1 cellular context compared by ENCODE assay signal in the genomic region with DNA sequence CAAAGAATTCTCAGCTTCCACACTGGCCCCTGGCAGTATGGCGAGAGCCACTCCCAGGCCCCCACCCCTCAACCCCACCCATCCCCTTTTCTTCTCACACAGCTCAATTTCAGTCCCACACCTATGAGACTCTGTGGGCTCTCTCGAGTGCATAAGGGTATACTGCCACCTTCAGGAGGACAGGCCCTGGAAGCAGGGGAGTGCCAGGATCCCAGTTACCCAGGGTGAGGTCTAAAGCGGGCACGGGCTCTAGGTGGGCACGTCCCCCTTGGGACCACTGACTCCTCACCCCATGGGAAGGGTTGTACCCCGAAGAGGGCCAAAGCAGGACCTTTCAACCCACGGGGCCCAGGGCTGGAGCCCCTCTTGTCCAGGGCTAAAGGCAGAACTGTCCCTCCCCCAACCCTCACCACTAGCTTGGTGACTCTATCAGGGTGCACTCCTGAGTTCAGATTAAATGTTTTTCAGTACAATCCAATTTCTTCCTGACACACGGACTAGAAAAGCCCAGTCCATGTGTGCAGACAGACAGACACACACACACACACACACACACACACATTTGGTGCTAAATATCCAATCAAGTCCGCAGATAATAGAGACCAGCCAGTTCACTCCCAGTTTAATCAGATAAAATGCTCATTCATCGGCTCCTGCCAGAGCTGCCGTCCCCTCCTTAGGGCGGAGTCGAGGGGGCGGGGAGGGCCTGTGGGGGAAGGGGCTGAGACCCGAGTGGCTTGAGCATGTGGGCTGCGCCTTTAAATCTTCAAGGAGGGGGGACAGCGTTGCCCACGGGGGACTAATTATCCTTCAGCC.
TF ChIP-seq lines count a peak whose summit lies in the region.

No MANE protein-coding gene starts in this region.

TF ChIP-seq in GM12878, 131 proteins besides CTCF, POLR2A, EP300 and RAD21 (continued from another document):
- TF ChIP-seq, protein P1, sequence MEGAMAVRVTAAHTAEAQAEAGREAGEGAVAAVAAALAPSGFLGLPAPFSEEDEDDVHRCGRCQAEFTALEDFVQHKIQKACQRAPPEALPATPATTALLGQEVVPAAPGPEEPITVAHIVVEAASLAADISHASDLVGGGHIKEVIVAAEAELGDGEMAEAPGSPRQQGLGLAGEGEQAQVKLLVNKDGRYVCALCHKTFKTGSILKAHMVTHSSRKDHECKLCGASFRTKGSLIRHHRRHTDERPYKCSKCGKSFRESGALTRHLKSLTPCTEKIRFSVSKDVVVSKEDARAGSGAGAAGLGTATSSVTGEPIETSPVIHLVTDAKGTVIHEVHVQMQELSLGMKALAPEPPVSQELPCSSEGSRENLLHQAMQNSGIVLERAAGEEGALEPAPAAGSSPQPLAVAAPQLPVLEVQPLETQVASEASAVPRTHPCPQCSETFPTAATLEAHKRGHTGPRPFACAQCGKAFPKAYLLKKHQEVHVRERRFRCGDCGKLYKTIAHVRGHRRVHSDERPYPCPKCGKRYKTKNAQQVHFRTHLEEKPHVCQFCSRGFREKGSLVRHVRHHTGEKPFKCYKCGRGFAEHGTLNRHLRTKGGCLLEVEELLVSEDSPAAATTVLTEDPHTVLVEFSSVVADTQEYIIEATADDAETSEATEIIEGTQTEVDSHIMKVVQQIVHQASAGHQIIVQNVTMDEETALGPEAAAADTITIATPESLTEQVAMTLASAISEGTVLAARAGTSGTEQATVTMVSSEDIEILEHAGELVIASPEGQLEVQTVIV (IDR thresholded peaks at IDR 0.05; ENCODE audit: borderline replicate concordance, partially characterized antibody): no peak
- TF ChIP-seq, protein P2, sequence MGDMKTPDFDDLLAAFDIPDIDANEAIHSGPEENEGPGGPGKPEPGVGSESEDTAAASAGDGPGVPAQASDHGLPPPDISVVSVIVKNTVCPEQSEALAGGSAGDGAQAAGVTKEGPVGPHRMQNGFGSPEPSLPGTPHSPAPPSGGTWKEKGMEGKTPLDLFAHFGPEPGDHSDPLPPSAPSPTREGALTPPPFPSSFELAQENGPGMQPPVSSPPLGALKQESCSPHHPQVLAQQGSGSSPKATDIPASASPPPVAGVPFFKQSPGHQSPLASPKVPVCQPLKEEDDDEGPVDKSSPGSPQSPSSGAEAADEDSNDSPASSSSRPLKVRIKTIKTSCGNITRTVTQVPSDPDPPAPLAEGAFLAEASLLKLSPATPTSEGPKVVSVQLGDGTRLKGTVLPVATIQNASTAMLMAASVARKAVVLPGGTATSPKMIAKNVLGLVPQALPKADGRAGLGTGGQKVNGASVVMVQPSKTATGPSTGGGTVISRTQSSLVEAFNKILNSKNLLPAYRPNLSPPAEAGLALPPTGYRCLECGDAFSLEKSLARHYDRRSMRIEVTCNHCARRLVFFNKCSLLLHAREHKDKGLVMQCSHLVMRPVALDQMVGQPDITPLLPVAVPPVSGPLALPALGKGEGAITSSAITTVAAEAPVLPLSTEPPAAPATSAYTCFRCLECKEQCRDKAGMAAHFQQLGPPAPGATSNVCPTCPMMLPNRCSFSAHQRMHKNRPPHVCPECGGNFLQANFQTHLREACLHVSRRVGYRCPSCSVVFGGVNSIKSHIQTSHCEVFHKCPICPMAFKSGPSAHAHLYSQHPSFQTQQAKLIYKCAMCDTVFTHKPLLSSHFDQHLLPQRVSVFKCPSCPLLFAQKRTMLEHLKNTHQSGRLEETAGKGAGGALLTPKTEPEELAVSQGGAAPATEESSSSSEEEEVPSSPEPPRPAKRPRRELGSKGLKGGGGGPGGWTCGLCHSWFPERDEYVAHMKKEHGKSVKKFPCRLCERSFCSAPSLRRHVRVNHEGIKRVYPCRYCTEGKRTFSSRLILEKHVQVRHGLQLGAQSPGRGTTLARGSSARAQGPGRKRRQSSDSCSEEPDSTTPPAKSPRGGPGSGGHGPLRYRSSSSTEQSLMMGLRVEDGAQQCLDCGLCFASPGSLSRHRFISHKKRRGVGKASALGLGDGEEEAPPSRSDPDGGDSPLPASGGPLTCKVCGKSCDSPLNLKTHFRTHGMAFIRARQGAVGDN (IDR thresholded peaks at IDR 0.05): no peak
- TF ChIP-seq, protein P3, sequence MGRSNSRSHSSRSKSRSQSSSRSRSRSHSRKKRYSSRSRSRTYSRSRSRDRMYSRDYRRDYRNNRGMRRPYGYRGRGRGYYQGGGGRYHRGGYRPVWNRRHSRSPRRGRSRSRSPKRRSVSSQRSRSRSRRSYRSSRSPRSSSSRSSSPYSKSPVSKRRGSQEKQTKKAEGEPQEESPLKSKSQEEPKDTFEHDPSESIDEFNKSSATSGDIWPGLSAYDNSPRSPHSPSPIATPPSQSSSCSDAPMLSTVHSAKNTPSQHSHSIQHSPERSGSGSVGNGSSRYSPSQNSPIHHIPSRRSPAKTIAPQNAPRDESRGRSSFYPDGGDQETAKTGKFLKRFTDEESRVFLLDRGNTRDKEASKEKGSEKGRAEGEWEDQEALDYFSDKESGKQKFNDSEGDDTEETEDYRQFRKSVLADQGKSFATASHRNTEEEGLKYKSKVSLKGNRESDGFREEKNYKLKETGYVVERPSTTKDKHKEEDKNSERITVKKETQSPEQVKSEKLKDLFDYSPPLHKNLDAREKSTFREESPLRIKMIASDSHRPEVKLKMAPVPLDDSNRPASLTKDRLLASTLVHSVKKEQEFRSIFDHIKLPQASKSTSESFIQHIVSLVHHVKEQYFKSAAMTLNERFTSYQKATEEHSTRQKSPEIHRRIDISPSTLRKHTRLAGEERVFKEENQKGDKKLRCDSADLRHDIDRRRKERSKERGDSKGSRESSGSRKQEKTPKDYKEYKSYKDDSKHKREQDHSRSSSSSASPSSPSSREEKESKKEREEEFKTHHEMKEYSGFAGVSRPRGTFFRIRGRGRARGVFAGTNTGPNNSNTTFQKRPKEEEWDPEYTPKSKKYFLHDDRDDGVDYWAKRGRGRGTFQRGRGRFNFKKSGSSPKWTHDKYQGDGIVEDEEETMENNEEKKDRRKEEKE (IDR thresholded peaks at IDR 0.05): no peak
- TF ChIP-seq NFYA (IDR thresholded peaks at IDR 0.05; ENCODE audit: borderline replicate concordance, low read depth, low read length): no peak
- TF ChIP-seq IKZF2 (IDR thresholded peaks at IDR 0.05): no peak
- TF ChIP-seq ZNF384 (IDR thresholded peaks at IDR 0.05; ENCODE audit: borderline replicate concordance, low read depth, low read length): no peak
- TF ChIP-seq, protein P4, sequence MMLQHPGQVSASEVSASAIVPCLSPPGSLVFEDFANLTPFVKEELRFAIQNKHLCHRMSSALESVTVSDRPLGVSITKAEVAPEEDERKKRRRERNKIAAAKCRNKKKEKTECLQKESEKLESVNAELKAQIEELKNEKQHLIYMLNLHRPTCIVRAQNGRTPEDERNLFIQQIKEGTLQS (IDR thresholded peaks at IDR 0.05; ENCODE audit: borderline replicate concordance, extremely low read depth, low read depth, low read length): no peak
- TF ChIP-seq, protein P5, sequence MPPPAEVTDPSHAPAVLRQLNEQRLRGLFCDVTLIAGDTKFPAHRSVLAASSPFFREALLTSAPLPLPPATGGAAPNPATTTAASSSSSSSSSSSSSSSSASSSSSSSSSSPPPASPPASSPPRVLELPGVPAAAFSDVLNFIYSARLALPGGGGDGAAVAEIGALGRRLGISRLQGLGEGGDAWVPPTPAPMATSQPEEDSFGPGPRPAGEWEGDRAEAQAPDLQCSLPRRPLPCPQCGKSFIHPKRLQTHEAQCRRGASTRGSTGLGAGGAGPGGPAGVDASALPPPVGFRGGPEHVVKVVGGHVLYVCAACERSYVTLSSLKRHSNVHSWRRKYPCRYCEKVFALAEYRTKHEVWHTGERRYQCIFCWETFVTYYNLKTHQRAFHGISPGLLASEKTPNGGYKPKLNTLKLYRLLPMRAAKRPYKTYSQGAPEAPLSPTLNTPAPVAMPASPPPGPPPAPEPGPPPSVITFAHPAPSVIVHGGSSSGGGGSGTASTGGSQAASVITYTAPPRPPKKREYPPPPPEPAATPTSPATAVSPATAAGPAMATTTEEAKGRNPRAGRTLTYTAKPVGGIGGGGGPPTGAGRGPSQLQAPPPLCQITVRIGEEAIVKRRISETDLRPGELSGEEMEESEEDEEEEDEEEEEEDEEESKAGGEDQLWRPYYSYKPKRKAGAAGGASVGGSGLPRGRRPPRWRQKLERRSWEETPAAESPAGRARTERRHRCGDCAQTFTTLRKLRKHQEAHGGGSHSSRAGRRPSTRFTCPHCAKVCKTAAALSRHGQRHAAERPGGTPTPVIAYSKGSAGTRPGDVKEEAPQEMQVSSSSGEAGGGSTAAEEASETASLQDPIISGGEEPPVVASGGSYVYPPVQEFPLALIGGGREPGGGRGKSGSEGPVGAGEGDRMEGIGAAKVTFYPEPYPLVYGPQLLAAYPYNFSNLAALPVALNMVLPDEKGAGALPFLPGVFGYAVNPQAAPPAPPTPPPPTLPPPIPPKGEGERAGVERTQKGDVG (CRISPR knock-in tag; IDR thresholded peaks at IDR 0.05): no peak
- TF ChIP-seq RFX5 (IDR thresholded peaks at IDR 0.05; ENCODE audit: low read depth, low read length): no peak
- no peak for TF ChIP-seq FOXM1 (IDR thresholded peaks at IDR 0.05; ENCODE audit: low read depth, low read length)
- TF ChIP-seq, protein P6, sequence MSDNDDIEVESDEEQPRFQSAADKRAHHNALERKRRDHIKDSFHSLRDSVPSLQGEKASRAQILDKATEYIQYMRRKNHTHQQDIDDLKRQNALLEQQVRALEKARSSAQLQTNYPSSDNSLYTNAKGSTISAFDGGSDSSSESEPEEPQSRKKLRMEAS (IDR thresholded peaks at IDR 0.05; ENCODE audit: low read depth, low read length): no peak
- TF ChIP-seq, protein P7, sequence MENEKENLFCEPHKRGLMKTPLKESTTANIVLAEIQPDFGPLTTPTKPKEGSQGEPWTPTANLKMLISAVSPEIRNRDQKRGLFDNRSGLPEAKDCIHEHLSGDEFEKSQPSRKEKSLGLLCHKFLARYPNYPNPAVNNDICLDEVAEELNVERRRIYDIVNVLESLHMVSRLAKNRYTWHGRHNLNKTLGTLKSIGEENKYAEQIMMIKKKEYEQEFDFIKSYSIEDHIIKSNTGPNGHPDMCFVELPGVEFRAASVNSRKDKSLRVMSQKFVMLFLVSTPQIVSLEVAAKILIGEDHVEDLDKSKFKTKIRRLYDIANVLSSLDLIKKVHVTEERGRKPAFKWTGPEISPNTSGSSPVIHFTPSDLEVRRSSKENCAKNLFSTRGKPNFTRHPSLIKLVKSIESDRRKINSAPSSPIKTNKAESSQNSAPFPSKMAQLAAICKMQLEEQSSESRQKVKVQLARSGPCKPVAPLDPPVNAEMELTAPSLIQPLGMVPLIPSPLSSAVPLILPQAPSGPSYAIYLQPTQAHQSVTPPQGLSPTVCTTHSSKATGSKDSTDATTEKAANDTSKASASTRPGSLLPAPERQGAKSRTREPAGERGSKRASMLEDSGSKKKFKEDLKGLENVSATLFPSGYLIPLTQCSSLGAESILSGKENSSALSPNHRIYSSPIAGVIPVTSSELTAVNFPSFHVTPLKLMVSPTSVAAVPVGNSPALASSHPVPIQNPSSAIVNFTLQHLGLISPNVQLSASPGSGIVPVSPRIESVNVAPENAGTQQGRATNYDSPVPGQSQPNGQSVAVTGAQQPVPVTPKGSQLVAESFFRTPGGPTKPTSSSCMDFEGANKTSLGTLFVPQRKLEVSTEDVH (IDR thresholded peaks at IDR 0.05; ENCODE audit: low read depth, partially characterized antibody): no peak
- TF ChIP-seq CHD4 (IDR thresholded peaks at IDR 0.05): no peak
- TF ChIP-seq, protein P8, sequence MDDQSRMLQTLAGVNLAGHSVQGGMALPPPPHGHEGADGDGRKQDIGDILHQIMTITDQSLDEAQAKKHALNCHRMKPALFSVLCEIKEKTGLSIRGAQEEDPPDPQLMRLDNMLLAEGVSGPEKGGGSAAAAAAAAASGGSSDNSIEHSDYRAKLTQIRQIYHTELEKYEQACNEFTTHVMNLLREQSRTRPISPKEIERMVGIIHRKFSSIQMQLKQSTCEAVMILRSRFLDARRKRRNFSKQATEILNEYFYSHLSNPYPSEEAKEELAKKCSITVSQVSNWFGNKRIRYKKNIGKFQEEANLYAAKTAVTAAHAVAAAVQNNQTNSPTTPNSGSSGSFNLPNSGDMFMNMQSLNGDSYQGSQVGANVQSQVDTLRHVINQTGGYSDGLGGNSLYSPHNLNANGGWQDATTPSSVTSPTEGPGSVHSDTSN (IDR thresholded peaks at IDR 0.05; ENCODE audit: insufficient replicate concordance, low read depth, low read length): no peak
